8 cellular contexts compared by ENCODE assay signal in the genomic region with DNA sequence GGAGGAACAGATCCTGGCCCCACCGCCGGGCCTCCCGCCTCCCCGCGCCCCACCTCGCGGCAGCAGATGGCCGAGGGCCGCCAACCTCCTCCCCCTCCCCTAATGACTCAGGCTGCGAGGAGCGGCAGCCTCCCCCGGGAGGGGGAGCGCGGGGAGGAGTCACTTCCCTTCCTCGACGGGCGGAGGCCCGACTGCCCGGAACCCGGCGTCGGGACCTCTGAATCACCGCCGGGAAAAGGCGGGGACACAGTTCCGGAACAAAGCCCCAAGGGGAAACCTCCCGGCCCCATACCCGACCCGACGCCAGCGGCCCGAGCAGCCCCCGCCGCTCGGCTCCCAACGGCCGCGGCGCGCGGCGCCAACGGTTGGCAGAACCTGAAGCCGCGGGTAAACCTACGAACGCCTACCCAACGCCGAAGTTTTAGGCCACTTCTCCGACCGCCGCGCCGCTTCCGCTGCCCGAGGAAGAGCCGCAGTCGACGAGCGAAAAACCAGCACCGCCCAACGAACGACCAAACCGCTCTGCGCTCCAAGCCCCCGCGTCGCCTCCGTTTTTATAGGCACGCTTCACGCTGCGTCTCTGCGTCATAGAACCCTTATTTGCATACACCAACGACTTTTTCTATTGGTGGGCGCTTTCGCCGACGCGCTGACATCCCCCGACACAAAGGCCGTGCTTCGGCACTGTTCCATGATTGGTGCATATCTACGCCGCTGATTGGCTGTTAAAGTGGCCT. TPM values are rescaled to one million over a fixed set of nuclear protein-coding genes. Genes with fewer than 3 reads are reported as not detected.
DNase-seq lines count a peak whose midpoint lies in the region; ATAC-seq, FAIRE-seq and TF ChIP-seq lines count a peak whose summit lies in the region.

No MANE protein-coding gene starts in this region.

- WGBS in adrenal gland, 4 donors = 0 to 1% (median 1%) methylated on average over 10 to 84 of the region's 84 CpGs
- WGBS in heart right ventricle, 2 donors = 0% methylated on average over 75 to 84 of the region's 84 CpGs

- H3K27ac ChIP-seq in adrenal gland = peak overlapping the region; percentile 94 to 99 (median 98)
- peak overlapping the region; percentile 92 to 99 (median 99) for H3K27ac ChIP-seq in heart right ventricle
- H3K27ac ChIP-seq in upper lobe of right lung = peak overlapping the region; percentile 99

- TF ChIP-seq CTCF in adrenal gland (IDR thresholded peaks at IDR 0.05) (peak in 1 of 6 experiments; percentile 25), heart right ventricle (IDR thresholded peaks at IDR 0.05) (no peak), upper lobe of right lung (IDR thresholded peaks at IDR 0.05) (peak; percentile 4)

- H3K9me3 ChIP-seq in adrenal gland (replicated peaks in 1 of 3) = no peaks in the 10 kb centered on the region
- no peaks in the 10 kb centered on the region for H3K9me3 ChIP-seq in heart right ventricle
- no peaks in the 10 kb centered on the region for H3K9me3 ChIP-seq in upper lobe of right lung

- peak; percentile 100 for TF ChIP-seq POLR2A in GM12892 (IDR thresholded peaks at IDR 0.05; ENCODE audit: low read depth, low read length)
- peak; percentile 100 for TF ChIP-seq POLR2A in adrenal gland (IDR thresholded peaks at IDR 0.05)

- FAIRE-seq in GM12892 (lab: Jason Lieb, UNC) = peak; percentile 96

- peaks cover 20 to 33% of the 10 kb centered on the region in 2 donors for H3K4me1 ChIP-seq in adrenal gland (replicated peaks in 1 of 2)
- H3K4me1 ChIP-seq in heart right ventricle = peaks cover 9 to 68% (median 52%) of the 10 kb centered on the region in 9 donors
- H3K4me1 ChIP-seq in upper lobe of right lung = peaks cover 27% of the 10 kb centered on the region

- H3K36me3 ChIP-seq in adrenal gland (replicated peaks in 1 of 2) (peaks cover 0 to 29% of the 10 kb centered on the region in 2 donors), heart right ventricle (peaks cover 4 to 49% (median 22%) of the 10 kb centered on the region in 9 donors), upper lobe of right lung (peaks cover 40% of the 10 kb centered on the region)

- intact Hi-C loops in adrenal gland (cut with DNase I) = loop anchor here in 1 of 2 donors (10.0 kb wide), 1 partner anchor 115 kb away; a partner anchor contains a TSS
- intact Hi-C loops in heart right ventricle (cut with DNase I) = loop anchor here in 4 of 10 donors (2.0 to 10.0 kb wide), 6 partner anchors 45 to 118 kb away; a partner anchor contains a TSS
- intact Hi-C loops in posterior vena cava (cut with DNase I) = loop anchor here (5.0 to 10.0 kb wide), 2 partner anchors 98 to 895 kb away; a partner anchor contains a TSS
- intact Hi-C loops in upper lobe of right lung (cut with DNase I) = no loop called here

- H3K27me3 ChIP-seq in adrenal gland (no peaks in the 10 kb centered on the region), heart right ventricle (no peaks in the 10 kb centered on the region), upper lobe of right lung (no peaks in the 10 kb centered on the region)

- DNase-seq in GM12892 (ENCODE audit: insufficient read length) (peak; percentile 88), NCI-H1436 (lab: John Stamatoyannopoulos, UW) (peak; percentile 100), T follicular helper cell (ENCODE audit: low read depth) (peak; percentile 91), adrenal gland (peak; percentile 96 to 99 (median 99)), heart right ventricle (peak; percentile 94 to 98), posterior vena cava (ENCODE audit: low spot score) (peak; percentile 99), upper lobe of right lung (peak; percentile 97)

- ATAC-seq in HG02840 (IDR thresholded peaks at IDR 0.05; ENCODE audit: low FRiP score, unreplicated experiment) (peak; percentile 70), heart right ventricle (peak; percentile 82 to 87 (median 86)), upper lobe of right lung (peak; percentile 80)

- peak overlapping the region; percentile 78 to 93 (median 82) for H3K4me3 ChIP-seq in adrenal gland
- peak overlapping the region; percentile 78 to 94 (median 88) for H3K4me3 ChIP-seq in heart right ventricle
- peak overlapping the region; percentile 81 for H3K4me3 ChIP-seq in upper lobe of right lung

RNA-seq across cellular contexts. Expression of a gene that starts 5.2 kb away (rescaled TPM):
- 26.4 TPM for polyA plus RNA-seq in GM12892 (2012; ENCODE audit: missing spikeins)
- total RNA-seq in adrenal gland = 10 to 100 TPM; 15.1 to 35.5 (median 24.6) TPM
- 10 to 100 TPM; 13.6 to 45.9 (median 19.0) TPM for polyA plus RNA-seq in adrenal gland
- 10 to 100 TPM; 11.6 to 19.1 (median 14.7) TPM for total RNA-seq in heart right ventricle
- 10 to 100 TPM; 12.9 to 21.3 TPM for polyA plus RNA-seq in heart right ventricle
- 10 to 100 TPM; 23.3 to 32.9 TPM for total RNA-seq in posterior vena cava
- total RNA-seq in upper lobe of right lung = 27.1 TPM

RNA-seq across cellular contexts. Expression of a gene that starts 14.4 kb away (rescaled TPM):
- polyA plus RNA-seq in GM12892 (2012; ENCODE audit: missing spikeins) = 9.4 TPM
- total RNA-seq in adrenal gland (10 to 100 TPM; 13.9 to 47.3 (median 24.6) TPM), heart right ventricle (10 to 100 TPM in 6 of 10 donors, 1 to 10 TPM in 4; 5.2 to 26.4 (median 11.3) TPM), posterior vena cava (10 to 100 TPM; 21.0 to 27.6 TPM), upper lobe of right lung (31.6 TPM)
- polyA plus RNA-seq in adrenal gland (10 to 100 TPM in 2 of 3 donors, 1 to 10 TPM in 1; 1.4 to 39.1 (median 37.2) TPM), heart right ventricle (10 to 100 TPM; 29.2 to 44.6 TPM)

RNA-seq across cellular contexts. Expression of a gene that starts 58.2 kb away (rescaled TPM):
- 1.1 TPM for polyA plus RNA-seq in GM12892 (2012; ENCODE audit: missing spikeins)
- 1 to 10 TPM; 3.1 to 9.4 (median 6.9) TPM for total RNA-seq in adrenal gland
- polyA plus RNA-seq in adrenal gland = 10 to 100 TPM in 2 of 3 donors, 1 to 10 TPM in 1; 1.0 to 12.5 (median 12.1) TPM
- total RNA-seq in heart right ventricle = 10 to 100 TPM in 2 of 10 donors, 1 to 10 TPM in 8; 4.7 to 11.3 (median 9.0) TPM
- polyA plus RNA-seq in heart right ventricle = 10 to 100 TPM in 1 of 2 donors, 1 to 10 TPM in 1; 4.6 to 17.0 TPM
- 10 to 100 TPM; 39.4 to 46.6 TPM for total RNA-seq in posterior vena cava
- total RNA-seq in upper lobe of right lung = 82.2 TPM

Comparison
In these comparisons a context has a peak if more than half of its experiments do, and no peak if none do; other contexts are left out.
1. Peak in every context shown above with its lines: DNase-seq, ATAC-seq, H3K4me3 ChIP-seq and H3K27ac ChIP-seq.